20 cellular contexts compared by ENCODE assay signal in the genomic region with DNA sequence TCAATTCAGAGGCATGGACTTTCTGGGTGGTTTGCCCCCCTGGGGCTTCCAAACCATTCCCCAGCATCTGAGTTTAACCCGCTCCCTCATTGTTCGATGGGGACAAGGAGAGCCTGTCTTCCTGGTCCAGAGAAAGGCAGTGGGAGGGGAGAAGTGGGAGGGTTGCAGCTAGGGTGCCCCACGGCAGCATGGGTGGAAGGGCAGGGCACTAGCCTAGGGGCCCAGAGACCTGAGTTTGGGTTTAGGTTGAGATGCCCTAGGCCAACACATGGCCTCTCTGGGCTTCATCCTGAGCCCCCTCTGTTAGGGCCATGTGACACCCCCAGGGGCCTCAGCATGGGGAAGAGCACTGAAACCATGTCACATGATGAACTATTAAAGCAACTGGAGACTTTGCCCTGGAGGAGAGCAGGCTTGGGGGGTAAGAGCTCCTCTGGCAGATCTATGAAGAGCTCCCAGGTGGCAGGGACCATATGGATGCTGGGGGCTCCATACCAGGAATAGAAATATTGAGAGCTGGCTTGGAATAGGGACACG. TPM values are rescaled to one million over a fixed set of nuclear protein-coding genes. Genes with fewer than 3 reads are reported as not detected.
DNase-seq lines count a peak whose midpoint lies in the region; ATAC-seq and TF ChIP-seq lines count a peak whose summit lies in the region.
"Had no signal": no experiment of that assay in that cellular context is flagged by ENCODE, and none has a peak within 500 bp of the region (broad histone marks: within the 10 kb centered on the region; RNA-seq: fewer than 3 reads in every experiment).

No MANE protein-coding gene starts in this region.

- no peak overlapping the region for H2AFZ ChIP-seq in neuronal stem cell (ENCODE audit: low read length)
- H2AFZ ChIP-seq: GM23338 had no signal

- H3K9ac ChIP-seq in BLaER1: no peak overlapping the region
- no peak overlapping the region for H3K9ac ChIP-seq in neuronal stem cell (ENCODE audit: low read depth, low read length, poor library complexity)

- no peaks in the 10 kb centered on the region for H3K79me1 ChIP-seq in neuronal stem cell (ENCODE audit: low read depth, low read length)

- TF ChIP-seq CTCF in chondrocyte (IDR thresholded peaks at IDR 0.05) (no peak), A673 (conservative IDR thresholded peaks at IDR 0.05; ENCODE audit: low read depth, low read length) (no peak)

- no peak for ATAC-seq in activated CD8-positive, alpha-beta T cell treated with anti-CD3 and anti-CD28 coated beads, Interleukin-2, amount 10 ng/mL, durations not matched to agents 7 days and 5 days
- ATAC-seq: GM23338 had no signal

- WGBS in neuronal stem cell (ENCODE audit: extremely low coverage in 2 of 2, insufficient read length in 2 of 2, insufficient replicate concordance in 1 of 2), 2 donors: no CpG with 5 or more reads among the region's 4 CpGs

- no peak for DNase-seq in CD4-positive, alpha-beta memory T cell
- no peak for DNase-seq in activated CD8-positive, alpha-beta T cell treated with anti-CD3 and anti-CD28 coated beads, Interleukin-2, amount 10 ng/mL, durations not matched to agents 7 days and 5 days
- peak; percentile 24 for DNase-seq in foreskin melanocyte
- DNase-seq in chondrocyte (ENCODE audit: low spot score): no peak
- no peak for DNase-seq in A673 (ENCODE audit: low spot score)
- DNase-seq in neuronal stem cell (ENCODE audit: low spot score): no peak
- DNase-seq: AML-193, Caco-2, EL, HCEC 1CT, IMR-90, Karpas-422, NCI-H1048, NCI-H1436 treated with DMSO at 0.1 percent for 48 hours, Right ventricle myocardium superior had no signal

- H4K20me1 ChIP-seq in BLaER1: peaks cover 4% of the 10 kb centered on the region; the same call in 1 of the 2 replicates

- H3K4me3 Mint-ChIP-seq in CD4-positive, alpha-beta memory T cell: no peak overlapping the region
- no peak overlapping the region for H3K4me3 Mint-ChIP-seq in activated CD8-positive, alpha-beta T cell treated with anti-CD3 and anti-CD28 coated beads, Interleukin-2, amount 10 ng/mL, durations not matched to agents 7 days and 5 days
- H3K4me3 Mint-ChIP-seq in chondrocyte (ENCODE audit: unreplicated experiment): no peak overlapping the region
- H3K4me3 Mint-ChIP-seq: GM23338 had no signal

- H2BK120ac ChIP-seq in neuronal stem cell (ENCODE audit: low read depth, low read length): no peak overlapping the region

- CTCF ChIA-PET in CD4-positive, alpha-beta memory T cell (lab: Charles Lee; ENCODE audit: partially characterized antibody): interaction anchor here (0.9 to 2.3 kb wide), 7 partner anchors 9 to 162 kb away, joined by 3 to 12 read pairs (median 4); no protein-coding TSS in a partner anchor
- CTCF ChIA-PET in activated CD8-positive, alpha-beta T cell treated with anti-CD3 and anti-CD28 coated beads, Interleukin-2, amount 10 ng/mL, durations not matched to agents 7 days and 5 days (lab: Charles Lee): interaction anchor here (1.1 to 7.0 kb wide), 4 partner anchors 17 to 162 kb away, joined by 3 to 28 read pairs (median 4); no protein-coding TSS in a partner anchor
- CTCF ChIA-PET in A673 (lab: Charles Lee): no interaction called here

- H3K9me3 Mint-ChIP-seq in CD4-positive, alpha-beta memory T cell: peaks cover 0 to 1% (median 0%) of the 10 kb centered on the region in 8 donors
- no peaks in the 10 kb centered on the region for H3K9me3 Mint-ChIP-seq in activated CD8-positive, alpha-beta T cell treated with anti-CD3 and anti-CD28 coated beads, Interleukin-2, amount 10 ng/mL, durations not matched to agents 7 days and 5 days (ENCODE audit: insufficient read depth)
- no peaks in the 10 kb centered on the region for H3K9me3 Mint-ChIP-seq in chondrocyte (ENCODE audit: low read depth)
- H3K9me3 Mint-ChIP-seq: GM23338 had no signal

- no peak overlapping the region for H2BK12ac ChIP-seq in neuronal stem cell (ENCODE audit: low read length)

- H3K4me1 ChIP-seq in BLaER1 (peaks cover 52% of the 10 kb centered on the region), A673 (ENCODE audit: insufficient read depth, low read length, poor library complexity, severe bottlenecking) (no peaks in the 10 kb centered on the region), neuronal stem cell (ENCODE audit: control insufficient read depth in 2 of 2, insufficient read depth in 1 of 2, low read depth in 1 of 2, low read length in 2 of 2) (no peaks in the 10 kb centered on the region)
- peaks cover 11% of the 10 kb centered on the region for H3K4me1 ChIP-seq in CD4-positive, alpha-beta memory T cell (ENCODE audit: insufficient read depth, low read length)
- H3K4me1 ChIP-seq: Caco-2 had no signal

- H3K27me3 ChIP-seq in BLaER1: peaks cover 21% of the 10 kb centered on the region
- no peaks in the 10 kb centered on the region for H3K27me3 ChIP-seq in CD4-positive, alpha-beta memory T cell (ENCODE audit: insufficient read depth, low read length)
- no peaks in the 10 kb centered on the region for H3K27me3 ChIP-seq in A673 (replicated peaks; ENCODE audit: insufficient read depth, low read depth, low read length, poor library complexity)
- peaks cover 3 to 68% (median 15%) of the 10 kb centered on the region in 3 experiments for H3K27me3 ChIP-seq in neuronal stem cell (ENCODE audit: control insufficient read depth in 3 of 3, insufficient read depth in 3 of 3, low read depth in 1 of 3, low read length in 3 of 3)

- H3K36me3 ChIP-seq in BLaER1: no peaks in the 10 kb centered on the region
- no peaks in the 10 kb centered on the region for H3K36me3 ChIP-seq in CD4-positive, alpha-beta memory T cell (ENCODE audit: insufficient read depth, low read length)
- no peaks in the 10 kb centered on the region for H3K36me3 ChIP-seq in A673 (ENCODE audit: insufficient read depth, low read length, poor library complexity, severe bottlenecking)
- no peaks in the 10 kb centered on the region for H3K36me3 ChIP-seq in neuronal stem cell (replicated peaks in 1 of 2; ENCODE audit: control insufficient read depth in 2 of 2, insufficient read depth in 2 of 2, low read length in 2 of 2)

- H3K4ac ChIP-seq in neuronal stem cell (ENCODE audit: low read length): no peak overlapping the region

- peak overlapping the region in 4 of 7 donors; percentile 15 to 72 (median 52) for H3K27ac Mint-ChIP-seq in CD4-positive, alpha-beta memory T cell
- H3K27ac Mint-ChIP-seq in activated CD8-positive, alpha-beta T cell treated with anti-CD3 and anti-CD28 coated beads, Interleukin-2, amount 10 ng/mL, durations not matched to agents 7 days and 5 days: peak overlapping the region; percentile 32
- no peak overlapping the region for H3K27ac Mint-ChIP-seq in chondrocyte (ENCODE audit: unreplicated experiment)
- H3K27ac Mint-ChIP-seq: GM23338 had no signal

- H2BK5ac ChIP-seq in neuronal stem cell (ENCODE audit: low read length): no peak overlapping the region

- H3K4me2 ChIP-seq in BLaER1: 0 out of 2 replicates have a peak overlapping the region, but pooled peaks have one; percentile 17
- H3K4me2 ChIP-seq in neuronal stem cell (ENCODE audit: insufficient read depth, low read length, poor library complexity, severe bottlenecking): no peak overlapping the region
- H3K4me2 ChIP-seq: GM23338 had no signal

- no peak overlapping the region for H3K18ac ChIP-seq in neuronal stem cell (ENCODE audit: low read length)

- H3K27ac ChIP-seq in BLaER1 (no peak overlapping the region), A673 (ENCODE audit: low read depth, low read length, poor library complexity, severe bottlenecking) (no peak overlapping the region), neuronal stem cell (replicated peaks; ENCODE audit: low read length) (no peak overlapping the region)
- no peak overlapping the region for H3K27ac ChIP-seq in CD4-positive, alpha-beta memory T cell (ENCODE audit: low read depth, low read length)
- H3K27ac ChIP-seq: SK-N-MC had no signal

- no peak overlapping the region for H3K14ac ChIP-seq in neuronal stem cell (ENCODE audit: low read length)

- no peak overlapping the region for H4K91ac ChIP-seq in neuronal stem cell (ENCODE audit: low read depth, low read length, poor library complexity)

- BruUV-seq in A673 (replicated peaks; lab: Mats Ljungman, UMichigan): no TSS peak

- H3K9me3 ChIP-seq in BLaER1 (no peaks in the 10 kb centered on the region), A673 (ENCODE audit: low read depth, low read length, poor library complexity, severe bottlenecking) (no peaks in the 10 kb centered on the region), neuronal stem cell (replicated peaks in 1 of 2; ENCODE audit: control insufficient read depth in 2 of 2, insufficient read depth in 1 of 2, low read depth in 1 of 2, low read length in 2 of 2) (no peaks in the 10 kb centered on the region)
- no peaks in the 10 kb centered on the region for H3K9me3 ChIP-seq in CD4-positive, alpha-beta memory T cell (ENCODE audit: control insufficient read depth in 1 of 2, low read length in 2 of 2)
- H3K9me3 ChIP-seq: Caco-2 had no signal

- no peaks in the 10 kb centered on the region for H3K27me3 Mint-ChIP-seq in CD4-positive, alpha-beta memory T cell
- no peaks in the 10 kb centered on the region for H3K27me3 Mint-ChIP-seq in activated CD8-positive, alpha-beta T cell treated with anti-CD3 and anti-CD28 coated beads, Interleukin-2, amount 10 ng/mL, durations not matched to agents 7 days and 5 days (ENCODE audit: low read depth)
- H3K27me3 Mint-ChIP-seq in chondrocyte (ENCODE audit: low read depth): peaks cover under 1% of the 10 kb centered on the region

- H2BK15ac ChIP-seq in neuronal stem cell (ENCODE audit: low read length): no peak overlapping the region

- intact Hi-C loops in CD4-positive, alpha-beta memory T cell (cut with micrococcal nuclease): no loop called here
- intact Hi-C loops in A673 (cut with micrococcal nuclease; ENCODE audit: unreplicated experiment): no loop called here

- POLR2A ChIA-PET in CD4-positive, alpha-beta memory T cell (lab: Charles Lee; ENCODE audit: partially characterized antibody): interaction anchor here (0.8 to 1.7 kb wide), 6 partner anchors 10 to 98 kb away, joined by 3 to 5 read pairs (median 4); partner anchors contain the start of gene RUNX3
- POLR2A ChIA-PET in activated CD8-positive, alpha-beta T cell treated with anti-CD3 and anti-CD28 coated beads, Interleukin-2, amount 10 ng/mL, durations not matched to agents 7 days and 5 days (lab: Charles Lee): interaction anchor here (0.9 to 1.2 kb wide), 3 partner anchors 10 to 23 kb away, joined by 3 to 6 read pairs (median 3); partner anchors contain the start of gene RUNX3
- POLR2A ChIA-PET in A673 (lab: Charles Lee; ENCODE audit: low non-redundant PET): interaction anchor here (0.6 kb wide), 1 partner anchor 8 kb away, joined by 3 read pairs; no protein-coding TSS in a partner anchor

- H2AK5ac ChIP-seq in neuronal stem cell (ENCODE audit: low read depth, low read length): no peak overlapping the region

- H4K8ac ChIP-seq in neuronal stem cell (ENCODE audit: low read depth, low read length): no peak overlapping the region

- peaks cover 0 to 2% of the 10 kb centered on the region in 2 donors for H3K36me3 Mint-ChIP-seq in CD4-positive, alpha-beta memory T cell
- peaks cover 91% of the 10 kb centered on the region for H3K36me3 Mint-ChIP-seq in activated CD8-positive, alpha-beta T cell treated with anti-CD3 and anti-CD28 coated beads, Interleukin-2, amount 10 ng/mL, durations not matched to agents 7 days and 5 days (ENCODE audit: low read depth)
- no peaks in the 10 kb centered on the region for H3K36me3 Mint-ChIP-seq in chondrocyte (ENCODE audit: low read depth)

- no peak overlapping the region for H3K4me3 ChIP-seq in BLaER1
- H3K4me3 ChIP-seq in CD4-positive, alpha-beta memory T cell (ENCODE audit: low read length in 2 of 2): no peak overlapping the region
- H3K4me3 ChIP-seq in A673 (ENCODE audit: low read depth, low read length, poor library complexity, severe bottlenecking): no peak overlapping the region
- H3K4me3 ChIP-seq in neuronal stem cell (ENCODE audit: low read length in 2 of 2): no peak overlapping the region
- H3K4me3 ChIP-seq: GM23338, SK-N-MC had no signal

- H3K4me1 Mint-ChIP-seq in CD4-positive, alpha-beta memory T cell: peaks cover 2 to 18% (median 9%) of the 10 kb centered on the region in 4 donors
- peaks cover 90% of the 10 kb centered on the region for H3K4me1 Mint-ChIP-seq in activated CD8-positive, alpha-beta T cell treated with anti-CD3 and anti-CD28 coated beads, Interleukin-2, amount 10 ng/mL, durations not matched to agents 7 days and 5 days (ENCODE audit: low read depth)
- no peaks in the 10 kb centered on the region for H3K4me1 Mint-ChIP-seq in chondrocyte (ENCODE audit: low read depth)

- H3K23ac ChIP-seq in neuronal stem cell (ENCODE audit: low read depth, low read length, poor library complexity): no peak overlapping the region

RNA-seq across cellular contexts. Expression of gene RUNX3, which starts 9.6 kb away (rescaled TPM):
- total RNA-seq in CD4-positive, alpha-beta memory T cell: 100 to 1,000 TPM; 105 to 112 TPM
- 10 to 100 TPM; 12.5 to 50.8 TPM for polyA plus RNA-seq in CD4-positive, alpha-beta memory T cell
- 100 to 1,000 TPM; 144 to 147 TPM for total RNA-seq in activated CD8-positive, alpha-beta T cell treated with anti-CD3 and anti-CD28 coated beads, Interleukin-2, amount 10 ng/mL, durations not matched to agents 7 days and 5 days
- total RNA-seq in chondrocyte (1.8 to 2.9 TPM in 2 of 3 replicates, not detected in the other), A673 (2021) (8.6 and 10.2 TPM in 2 replicates)
- 0.15 TPM for polyA plus RNA-seq in neuronal stem cell (2013, experiment 1 of 2)
- polyA plus RNA-seq in neuronal stem cell (2013, experiment 2 of 2): 0.25 TPM
- total RNA-seq: IMR-90, MCF 10A, NCI-H460 had no signal
